ENCODE assay signal across 2 cellular contexts in the genomic region with DNA sequence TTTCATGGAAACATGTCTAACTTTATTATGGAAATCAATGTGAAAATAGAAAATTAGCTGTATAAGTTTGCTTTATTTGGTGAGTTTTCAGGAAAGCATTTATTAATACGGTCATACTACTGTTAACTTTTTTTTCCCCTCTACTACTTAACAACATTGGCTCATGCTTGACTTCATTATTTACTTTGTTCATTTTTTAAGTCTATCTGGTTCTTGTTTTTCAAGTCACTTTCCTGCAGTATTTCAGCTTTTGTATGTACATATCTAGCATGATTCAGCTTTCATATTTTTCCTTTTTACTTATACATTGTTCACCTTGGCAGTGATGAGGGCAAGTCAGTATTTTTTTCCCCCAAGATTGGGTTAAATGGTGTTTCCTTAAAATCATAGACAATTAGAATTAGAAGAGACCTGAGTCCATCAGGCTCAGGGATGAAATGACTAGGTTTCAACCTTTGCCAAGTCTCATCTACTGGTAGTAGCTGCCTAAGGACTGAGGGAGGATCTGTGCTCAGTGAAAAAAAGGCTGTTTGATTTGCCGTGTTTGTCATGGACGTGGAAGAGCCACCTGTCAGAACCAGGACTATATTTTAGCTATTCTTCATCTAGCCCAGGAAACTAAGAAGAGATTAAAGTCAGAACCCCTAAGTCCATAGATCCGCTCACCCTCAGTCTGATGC.
TF ChIP-seq lines count a peak whose summit lies in the region.

No MANE protein-coding gene starts in this region.

TF ChIP-seq in A549, 52 proteins besides CTCF, POLR2A, EP300 and RAD21 (continued from another document):
- TF ChIP-seq, protein P1, sequence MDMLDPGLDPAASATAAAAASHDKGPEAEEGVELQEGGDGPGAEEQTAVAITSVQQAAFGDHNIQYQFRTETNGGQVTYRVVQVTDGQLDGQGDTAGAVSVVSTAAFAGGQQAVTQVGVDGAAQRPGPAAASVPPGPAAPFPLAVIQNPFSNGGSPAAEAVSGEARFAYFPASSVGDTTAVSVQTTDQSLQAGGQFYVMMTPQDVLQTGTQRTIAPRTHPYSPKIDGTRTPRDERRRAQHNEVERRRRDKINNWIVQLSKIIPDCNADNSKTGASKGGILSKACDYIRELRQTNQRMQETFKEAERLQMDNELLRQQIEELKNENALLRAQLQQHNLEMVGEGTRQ (IDR thresholded peaks at IDR 0.05), result no peak
- TF ChIP-seq JUN (IDR thresholded peaks at IDR 0.05) (no peak), FOSB (CRISPR knock-in tag; IDR thresholded peaks at IDR 0.05) (no peak), RCOR1 (IDR thresholded peaks at IDR 0.05; ENCODE audit: low read depth, low read length) (no peak), ZFP36 (IDR thresholded peaks at IDR 0.05; ENCODE audit: borderline replicate concordance, partially characterized antibody) (no peak)
- TF ChIP-seq, protein P2, sequence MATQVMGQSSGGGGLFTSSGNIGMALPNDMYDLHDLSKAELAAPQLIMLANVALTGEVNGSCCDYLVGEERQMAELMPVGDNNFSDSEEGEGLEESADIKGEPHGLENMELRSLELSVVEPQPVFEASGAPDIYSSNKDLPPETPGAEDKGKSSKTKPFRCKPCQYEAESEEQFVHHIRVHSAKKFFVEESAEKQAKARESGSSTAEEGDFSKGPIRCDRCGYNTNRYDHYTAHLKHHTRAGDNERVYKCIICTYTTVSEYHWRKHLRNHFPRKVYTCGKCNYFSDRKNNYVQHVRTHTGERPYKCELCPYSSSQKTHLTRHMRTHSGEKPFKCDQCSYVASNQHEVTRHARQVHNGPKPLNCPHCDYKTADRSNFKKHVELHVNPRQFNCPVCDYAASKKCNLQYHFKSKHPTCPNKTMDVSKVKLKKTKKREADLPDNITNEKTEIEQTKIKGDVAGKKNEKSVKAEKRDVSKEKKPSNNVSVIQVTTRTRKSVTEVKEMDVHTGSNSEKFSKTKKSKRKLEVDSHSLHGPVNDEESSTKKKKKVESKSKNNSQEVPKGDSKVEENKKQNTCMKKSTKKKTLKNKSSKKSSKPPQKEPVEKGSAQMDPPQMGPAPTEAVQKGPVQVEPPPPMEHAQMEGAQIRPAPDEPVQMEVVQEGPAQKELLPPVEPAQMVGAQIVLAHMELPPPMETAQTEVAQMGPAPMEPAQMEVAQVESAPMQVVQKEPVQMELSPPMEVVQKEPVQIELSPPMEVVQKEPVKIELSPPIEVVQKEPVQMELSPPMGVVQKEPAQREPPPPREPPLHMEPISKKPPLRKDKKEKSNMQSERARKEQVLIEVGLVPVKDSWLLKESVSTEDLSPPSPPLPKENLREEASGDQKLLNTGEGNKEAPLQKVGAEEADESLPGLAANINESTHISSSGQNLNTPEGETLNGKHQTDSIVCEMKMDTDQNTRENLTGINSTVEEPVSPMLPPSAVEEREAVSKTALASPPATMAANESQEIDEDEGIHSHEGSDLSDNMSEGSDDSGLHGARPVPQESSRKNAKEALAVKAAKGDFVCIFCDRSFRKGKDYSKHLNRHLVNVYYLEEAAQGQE (IDR thresholded peaks at IDR 0.05), result no peak
- TF ChIP-seq, protein P3, sequence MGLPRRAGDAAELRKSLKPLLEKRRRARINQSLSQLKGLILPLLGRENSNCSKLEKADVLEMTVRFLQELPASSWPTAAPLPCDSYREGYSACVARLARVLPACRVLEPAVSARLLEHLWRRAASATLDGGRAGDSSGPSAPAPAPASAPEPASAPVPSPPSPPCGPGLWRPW (IDR thresholded peaks at IDR 0.05), result no peak
TF ChIP-seq in A549: peak in this region for 0.

TF ChIP-seq in HCT116, 20 proteins besides CTCF, POLR2A, EP300 and RAD21 (continued from another document):
- TF ChIP-seq, protein P2 (IDR thresholded peaks at IDR 0.05; ENCODE audit: low read depth), result no peak
